8 cellular contexts compared by ENCODE assay signal in genomic region chr1:155128469-155128754, GRCh38. TPM values are rescaled to one million over a fixed set of nuclear protein-coding genes. Genes with fewer than 3 reads are reported as not detected.
A peak's percentile ranks its signal among the peaks of the same experiment; 100 is the strongest.
DNase-seq lines count a peak whose midpoint lies in the region; ATAC-seq, FAIRE-seq and TF ChIP-seq lines count a peak whose summit lies in the region.
"Had no signal": no experiment of that assay in that cellular context is flagged by ENCODE, and none has a peak within 500 bp of the region (broad histone marks: within the 10 kb centered on the region; RNA-seq: fewer than 3 reads in every experiment).

No MANE protein-coding gene starts in this region.

- peaks cover 2% of the 10 kb centered on the region for H4K20me1 ChIP-seq in IMR-90 (ENCODE audit: insufficient read depth, low read length)

- no peak overlapping the region for H4K5ac ChIP-seq in IMR-90 (ENCODE audit: low read depth, low read length)

- POLR2A ChIA-PET in IMR-90 (lab: Charles Lee; ENCODE audit: unreplicated experiment): no interaction called here

- no peak overlapping the region for H2BK5ac ChIP-seq in IMR-90 (ENCODE audit: low read depth, low read length, poor library complexity, severe bottlenecking)

- H3K79me1 ChIP-seq in IMR-90 (ENCODE audit: low read depth in 1 of 2, low read length in 2 of 2): no peaks in the 10 kb centered on the region

- no peak overlapping the region for H4K8ac ChIP-seq in IMR-90 (ENCODE audit: low read depth in 2 of 2, low read length in 2 of 2)

- H3K23ac ChIP-seq in IMR-90 (ENCODE audit: low read depth, low read length): peak overlapping the region; percentile 75; the same call in 1 of the 2 replicates

- no peak for FAIRE-seq in kidney (lab: Jason Lieb, UNC)

- H3K56ac ChIP-seq in IMR-90 (ENCODE audit: extremely low read depth, insufficient read depth, low read length): no peak overlapping the region

- DNase-seq in IMR-90: no peak
- DNase-seq in activated naive CD8-positive, alpha-beta T cell treated with anti-CD3 and anti-CD28 coated beads, Interleukin-2, amount 50 U/mL, for 24 hours: no peak
- DNase-seq in kidney: no peak
- DNase-seq in stimulated activated naive B cell treated with anti-CD40 and anti-IgM and Interleukin-4, amounts not matched to agents 10 μg/mL and 1 μg/mL and 100 μg/mL, for 72 hours: no peak
- no peak for DNase-seq in cortex of kidney (lab: John Stamatoyannopoulos, UW)
- no peak for DNase-seq in activated effector memory CD4-positive, alpha-beta T cell treated with anti-CD3 and anti-CD28 coated beads, Interleukin-2, amount 50 U/mL, for 16 hours
- DNase-seq: KG1 had no signal

- H2AFZ ChIP-seq in IMR-90 (replicated peaks; ENCODE audit: low read length, poor library complexity): peak overlapping the region; percentile 15

- H2AK9ac ChIP-seq in IMR-90 (replicated peaks; ENCODE audit: low read depth, low read length, poor library complexity): peak overlapping the region; percentile 79

- TF ChIP-seq CTCF in IMR-90 (conservative IDR thresholded peaks at IDR 0.05; ENCODE audit: low read depth, low read length) (no peak), kidney (IDR thresholded peaks at IDR 0.05; ENCODE audit: borderline replicate concordance, extremely low read depth, insufficient read depth) (no peak)

- peaks cover 19% of the 10 kb centered on the region for H3K27me3 Mint-ChIP-seq in activated naive CD8-positive, alpha-beta T cell treated with anti-CD3 and anti-CD28 coated beads, Interleukin-2, amount 50 U/mL, for 24 hours
- peaks cover 53 to 59% of the 10 kb centered on the region in 2 donors for H3K27me3 Mint-ChIP-seq in stimulated activated naive B cell treated with anti-CD40 and anti-IgM and Interleukin-4, amounts not matched to agents 10 μg/mL and 1 μg/mL and 100 μg/mL, for 72 hours

- H3K27me3 ChIP-seq in IMR-90 (ENCODE audit: control insufficient read depth, insufficient read depth, low read length): peaks cover 40% of the 10 kb centered on the region

- no peak overlapping the region for H2BK120ac ChIP-seq in IMR-90 (ENCODE audit: low read depth, low read length)

- CTCF ChIA-PET in IMR-90 (lab: Yijun Ruan, JAX): no interaction called here

- peak overlapping the region; percentile 43 for H3K27ac Mint-ChIP-seq in activated naive CD8-positive, alpha-beta T cell treated with anti-CD3 and anti-CD28 coated beads, Interleukin-2, amount 50 U/mL, for 24 hours
- H3K27ac Mint-ChIP-seq in stimulated activated naive B cell treated with anti-CD40 and anti-IgM and Interleukin-4, amounts not matched to agents 10 μg/mL and 1 μg/mL and 100 μg/mL, for 72 hours: no peak overlapping the region

- H3K27ac ChIP-seq in IMR-90 (ENCODE audit: insufficient read depth, low read length) (no peak overlapping the region), kidney (ENCODE audit: low read depth in 2 of 2, low read length in 2 of 2) (peak overlapping the region; percentile 90 to 97)

- no peak overlapping the region for H3K4ac ChIP-seq in IMR-90 (ENCODE audit: low read depth, low read length)

- peak overlapping the region; percentile 77; the same call in 1 of the 2 replicates for H3K4me2 ChIP-seq in IMR-90 (ENCODE audit: low read depth, low read length)

- no peak overlapping the region for H3K14ac ChIP-seq in IMR-90 (replicated peaks; ENCODE audit: low read depth, low read length)

- H3K4me3 ChIP-seq in IMR-90 (ENCODE audit: insufficient read depth, low read depth, low read length) (no peak overlapping the region; the same call in 1 of the 2 replicates), kidney (ENCODE audit: low read length in 2 of 2) (peak overlapping the region; percentile 96 to 99)

- H3K36me3 Mint-ChIP-seq in activated naive CD8-positive, alpha-beta T cell treated with anti-CD3 and anti-CD28 coated beads, Interleukin-2, amount 50 U/mL, for 24 hours (ENCODE audit: low read depth): no peaks in the 10 kb centered on the region
- peaks cover 4 to 6% of the 10 kb centered on the region in 2 donors for H3K36me3 Mint-ChIP-seq in stimulated activated naive B cell treated with anti-CD40 and anti-IgM and Interleukin-4, amounts not matched to agents 10 μg/mL and 1 μg/mL and 100 μg/mL, for 72 hours

- no peaks in the 10 kb centered on the region for H3K9me3 Mint-ChIP-seq in activated naive CD8-positive, alpha-beta T cell treated with anti-CD3 and anti-CD28 coated beads, Interleukin-2, amount 50 U/mL, for 24 hours
- H3K9me3 Mint-ChIP-seq in stimulated activated naive B cell treated with anti-CD40 and anti-IgM and Interleukin-4, amounts not matched to agents 10 μg/mL and 1 μg/mL and 100 μg/mL, for 72 hours: no peaks in the 10 kb centered on the region

- dilution Hi-C loops in IMR-90 (cut with HindIII; ENCODE audit: low sequenced_read_pairs, unreplicated experiment): no loop called here

- H3K36me3 ChIP-seq in IMR-90 (ENCODE audit: control insufficient read depth, insufficient read depth, low read length): peaks cover 2% of the 10 kb centered on the region
- H3K36me3 ChIP-seq in kidney (ENCODE audit: control insufficient read depth in 1 of 2, insufficient read depth in 2 of 2, low read length in 2 of 2): peaks cover 11 to 17% of the 10 kb centered on the region in 2 donors

- H3K4me1 ChIP-seq in IMR-90 (ENCODE audit: control insufficient read depth, insufficient read depth, low read length) (peaks cover 22% of the 10 kb centered on the region), kidney (ENCODE audit: control insufficient read depth in 1 of 2, insufficient read depth in 1 of 2, low read depth in 1 of 2, low read length in 2 of 2) (peaks cover 26 to 33% of the 10 kb centered on the region in 2 donors)

- intact Hi-C loops in IMR-90 (cut with micrococcal nuclease) (loop anchor here (5.0 kb wide), 1 partner anchor 36 kb away; no protein-coding TSS in a partner anchor), kidney (cut with DNase I) (no loop called here)

- BruUV-seq in IMR-90 (replicated peaks; lab: Mats Ljungman, UMichigan): no TSS peak

- WGBS in IMR-90 (ENCODE audit: extremely low coverage in 2 of 2, insufficient read length in 1 of 2), 2 experiments: no CpG with 5 or more reads among the region's 1 CpG

- H2AK5ac ChIP-seq in IMR-90 (ENCODE audit: low read depth, low read length): no peak overlapping the region

- H4K91ac ChIP-seq in IMR-90 (ENCODE audit: insufficient read depth, low read depth, low read length): no peak overlapping the region

- H3K9me3 ChIP-seq in IMR-90 (ENCODE audit: control insufficient read depth, insufficient read depth, low read length) (no peaks in the 10 kb centered on the region), kidney (ENCODE audit: control insufficient read depth in 1 of 2, low read length in 2 of 2) (no peaks in the 10 kb centered on the region)

- no peak for TF ChIP-seq RAD21 in IMR-90 (IDR thresholded peaks at IDR 0.05; ENCODE audit: low read length)

- peak overlapping the region; percentile 73 for H3K4me3 Mint-ChIP-seq in activated naive CD8-positive, alpha-beta T cell treated with anti-CD3 and anti-CD28 coated beads, Interleukin-2, amount 50 U/mL, for 24 hours
- peak overlapping the region; percentile 77 to 80 for H3K4me3 Mint-ChIP-seq in stimulated activated naive B cell treated with anti-CD40 and anti-IgM and Interleukin-4, amounts not matched to agents 10 μg/mL and 1 μg/mL and 100 μg/mL, for 72 hours

- H3K9ac ChIP-seq in IMR-90 (ENCODE audit: low read depth, low read length) (no peak overlapping the region; the same call in 1 of the 2 replicates), kidney (ENCODE audit: low read length in 2 of 2) (peak overlapping the region; percentile 20 to 83)

- peaks cover 8% of the 10 kb centered on the region; the same call in 1 of the 2 replicates for H3K9me1 ChIP-seq in IMR-90 (ENCODE audit: insufficient read depth, low read length)

- peaks cover 29% of the 10 kb centered on the region for H3K4me1 Mint-ChIP-seq in activated naive CD8-positive, alpha-beta T cell treated with anti-CD3 and anti-CD28 coated beads, Interleukin-2, amount 50 U/mL, for 24 hours
- H3K4me1 Mint-ChIP-seq in stimulated activated naive B cell treated with anti-CD40 and anti-IgM and Interleukin-4, amounts not matched to agents 10 μg/mL and 1 μg/mL and 100 μg/mL, for 72 hours: peaks cover 28 to 44% of the 10 kb centered on the region in 2 donors

- no peak overlapping the region for H2BK20ac ChIP-seq in IMR-90 (ENCODE audit: low read depth, low read length)

- TF ChIP-seq POLR2A in IMR-90 (IDR thresholded peaks at IDR 0.05; ENCODE audit: low read depth, low read length): no peak

- H3K18ac ChIP-seq in IMR-90 (ENCODE audit: low read depth, low read length): no peak overlapping the region

- in situ Hi-C loops in IMR-90 (cut with MboI; ENCODE audit: low sequenced_read_pairs): no loop called here

- ATAC-seq in IMR-90 (ENCODE audit: low read depth): no peak
- no peak for ATAC-seq in activated naive CD8-positive, alpha-beta T cell treated with anti-CD3 and anti-CD28 coated beads, Interleukin-2, amount 50 U/mL, for 24 hours
- ATAC-seq in stimulated activated naive B cell treated with anti-CD40 and anti-IgM and Interleukin-4, amounts not matched to agents 10 μg/mL and 1 μg/mL and 100 μg/mL, for 72 hours (replicated peaks): no peak
- no peak for ATAC-seq in GM18868 (IDR thresholded peaks at IDR 0.05; ENCODE audit: unreplicated experiment)

- H2BK15ac ChIP-seq in IMR-90 (ENCODE audit: low read depth, low read length): no peak overlapping the region

RNA-seq across cellular contexts. Expression of gene EFNA1, which starts 0.7 kb away (rescaled TPM):
- total RNA-seq in IMR-90 (2012; rRNA removed) (0.28 and 0.90 TPM in 2 replicates), kidney (133 TPM)
- polyA plus RNA-seq in IMR-90 (2012; rRNA removed) (1.4 and 1.6 TPM in 2 replicates), kidney (ENCODE audit: insufficient read depth, low read depth, low replicate concordance) (61.1 TPM)
- 0.63 and 1.4 TPM in 2 replicates for polyA plus RNA-seq in IMR-90 (2012; cell fraction: cytosol; rRNA removed)
- 2.6 and 4.4 TPM in 2 replicates for polyA plus RNA-seq in IMR-90 (2012; cell fraction: nucleus; rRNA removed; ENCODE audit: low replicate concordance)

RNA-seq across cellular contexts. Expression of gene SLC50A1, which starts 7.2 kb away (rescaled TPM):
- 20.6 and 21.1 TPM in 2 replicates for total RNA-seq in IMR-90 (2012; rRNA removed)
- 19.5 and 20.8 TPM in 2 replicates for polyA plus RNA-seq in IMR-90 (2012; rRNA removed)
- 17.7 and 26.1 TPM in 2 replicates for polyA plus RNA-seq in IMR-90 (2012; cell fraction: cytosol; rRNA removed)
- polyA plus RNA-seq in IMR-90 (2012; cell fraction: nucleus; rRNA removed; ENCODE audit: low replicate concordance): 12.1 and 13.2 TPM in 2 replicates
- total RNA-seq in kidney: 34.8 TPM
- polyA plus RNA-seq in kidney (ENCODE audit: insufficient read depth, low read depth, low replicate concordance): 61.8 TPM

RNA-seq across cellular contexts. Expression of gene DPM3, which starts 11.9 kb away (rescaled TPM):
- total RNA-seq in IMR-90 (2012; rRNA removed): 29.0 and 30.6 TPM in 2 replicates
- polyA plus RNA-seq in IMR-90 (2012; rRNA removed): 129 and 138 TPM in 2 replicates
- polyA plus RNA-seq in IMR-90 (2012; cell fraction: cytosol; rRNA removed): 211 and 435 TPM in 2 replicates
- 30.8 and 68.8 TPM in 2 replicates for polyA plus RNA-seq in IMR-90 (2012; cell fraction: nucleus; rRNA removed; ENCODE audit: low replicate concordance)
- 84.4 TPM for total RNA-seq in kidney
- 237 TPM for polyA plus RNA-seq in kidney (ENCODE audit: insufficient read depth, low read depth, low replicate concordance)

RNA-seq across cellular contexts. Expression of gene KRTCAP2, which starts 44.7 kb away (rescaled TPM):
- 76.1 and 76.7 TPM in 2 replicates for total RNA-seq in IMR-90 (2012; rRNA removed)
- polyA plus RNA-seq in IMR-90 (2012; rRNA removed): 189 and 232 TPM in 2 replicates
- polyA plus RNA-seq in IMR-90 (2012; cell fraction: cytosol; rRNA removed): 399 and 412 TPM in 2 replicates
- polyA plus RNA-seq in IMR-90 (2012; cell fraction: nucleus; rRNA removed; ENCODE audit: low replicate concordance): 167 and 203 TPM in 2 replicates
- 198 TPM for total RNA-seq in kidney
- polyA plus RNA-seq in kidney (ENCODE audit: insufficient read depth, low read depth, low replicate concordance): 351 TPM

RNA-seq across cellular contexts. Expression of gene TRIM46, which starts 45.2 kb away (rescaled TPM):
- 2.3 and 2.5 TPM in 2 replicates for total RNA-seq in IMR-90 (2012; rRNA removed)
- 6.2 and 6.9 TPM in 2 replicates for polyA plus RNA-seq in IMR-90 (2012; rRNA removed)
- 4.3 and 5.5 TPM in 2 replicates for polyA plus RNA-seq in IMR-90 (2012; cell fraction: cytosol; rRNA removed)
- polyA plus RNA-seq in IMR-90 (2012; cell fraction: nucleus; rRNA removed; ENCODE audit: low replicate concordance): 26.2 and 56.7 TPM in 2 replicates
- 2.1 TPM for total RNA-seq in kidney
- polyA plus RNA-seq in kidney (ENCODE audit: insufficient read depth, low read depth, low replicate concordance): 0.28 TPM

Comparison
In these comparisons a context has a peak if more than half of its experiments do, and no peak if none do; other contexts are left out.
1. RNA of gene EFNA1, which starts 0.7 kb away (total RNA-seq): 133 TPM in kidney (single experiment); 0.28 to 0.90 TPM in IMR-90; every median in the first group is over 10 times any median in the second.